Comparison of ENCODE assay signal across 8 cellular contexts in the genomic region with DNA sequence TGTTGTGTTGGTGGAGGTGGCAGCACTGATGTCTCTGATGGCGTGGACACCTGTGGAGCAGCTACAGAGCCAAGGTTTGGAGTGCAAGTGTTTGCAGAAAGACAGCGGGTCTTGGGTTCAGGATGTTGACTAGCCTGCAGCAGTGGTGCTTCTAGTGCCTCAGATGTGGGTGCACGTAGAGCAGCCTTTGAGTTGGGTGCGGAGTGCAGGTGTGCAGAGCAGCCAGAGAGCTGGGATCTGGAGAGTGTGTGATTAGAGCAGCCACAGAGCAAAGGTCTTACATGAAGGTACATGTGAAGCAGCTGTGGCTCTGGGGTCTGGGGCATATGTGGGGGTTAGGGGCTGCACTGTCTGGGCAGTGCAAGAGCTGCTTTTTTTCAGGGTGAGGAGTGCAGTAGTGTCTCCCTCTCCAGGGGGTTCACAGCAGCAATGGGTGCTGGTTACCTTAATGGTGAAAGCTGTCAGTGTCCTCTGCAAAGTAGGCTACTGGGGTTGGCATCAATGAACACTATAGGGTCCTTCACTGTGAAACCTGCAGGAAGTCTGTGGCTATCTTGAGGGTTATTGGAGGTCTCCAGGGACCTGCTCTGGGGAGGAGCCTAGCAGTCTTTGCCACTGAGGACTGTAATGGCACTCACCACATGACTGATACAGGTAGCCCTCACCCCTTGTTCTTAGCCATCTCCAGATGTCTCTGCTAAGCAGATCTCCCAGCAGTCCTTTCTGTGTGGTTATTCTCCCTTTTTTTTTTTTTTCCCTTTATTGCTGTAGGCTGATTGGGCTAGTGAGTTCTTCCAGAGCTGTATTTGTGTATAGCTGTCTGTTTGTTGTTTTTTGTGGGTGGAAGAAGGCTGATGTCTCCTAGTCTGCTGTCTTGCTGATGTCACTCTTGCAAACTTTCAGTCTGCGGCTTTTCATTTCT. TPM values are rescaled to one million over a fixed set of nuclear protein-coding genes. Genes with fewer than 3 reads are reported as not detected.
DNase-seq lines count a peak whose midpoint lies in the region; ATAC-seq and TF ChIP-seq lines count a peak whose summit lies in the region.
"Had no signal": no experiment of that assay in that cellular context is flagged by ENCODE, and none has a peak within 500 bp of the region (broad histone marks: within the 10 kb centered on the region; RNA-seq: fewer than 3 reads in every experiment).

No MANE protein-coding gene starts in this region.

- ATAC-seq in GM19351 (IDR thresholded peaks at IDR 0.05; ENCODE audit: unreplicated experiment) (peak; percentile 75), HG03045 (IDR thresholded peaks at IDR 0.05; ENCODE audit: unreplicated experiment) (peak; percentile 55), natural killer cell (peak; percentile 31 to 56 (median 50))

- H3K27me3 Mint-ChIP-seq in activated CD4-positive, alpha-beta T cell treated with anti-CD3 and anti-CD28 coated beads, Interleukin-2, amount 10 ng/mL, durations not matched to agents 24 days and 14 days, result no peaks in the 10 kb centered on the region
- no peaks in the 10 kb centered on the region for H3K27me3 Mint-ChIP-seq in natural killer cell (ENCODE audit: low read depth in 2 of 2)

- peaks cover 36% of the 10 kb centered on the region for H3K4me1 Mint-ChIP-seq in activated CD4-positive, alpha-beta T cell treated with anti-CD3 and anti-CD28 coated beads, Interleukin-2, amount 10 ng/mL, durations not matched to agents 24 days and 14 days
- peaks cover 38 to 48% of the 10 kb centered on the region in 2 donors for H3K4me1 Mint-ChIP-seq in natural killer cell

- peak overlapping the region; percentile 73 for H3K27ac Mint-ChIP-seq in activated CD4-positive, alpha-beta T cell treated with anti-CD3 and anti-CD28 coated beads, Interleukin-2, amount 10 ng/mL, durations not matched to agents 24 days and 14 days
- peak overlapping the region; percentile 30 to 59 for H3K27ac Mint-ChIP-seq in natural killer cell

- DNase-seq in activated CD4-positive, alpha-beta T cell treated with anti-CD3 and anti-CD28 coated beads, Interleukin-2, amount 10 ng/mL, durations not matched to agents 24 days and 14 days, result peak; percentile 82
- DNase-seq in natural killer cell (no peak), RPMI8226 (no peak), SK-N-DZ (ENCODE audit: low spot score) (no peak), DMS53 (lab: John Stamatoyannopoulos, UW) (no peak)
- DNase-seq: amniotic stem cell had no signal

- intact Hi-C loops in activated CD4-positive, alpha-beta T cell treated with anti-CD3 and anti-CD28 coated beads, Interleukin-2, amount 10 ng/mL, durations not matched to agents 24 days and 14 days (cut with micrococcal nuclease), result loop anchor here (2.0 kb wide), 1 partner anchor 15 kb away; a partner anchor contains a TSS
- intact Hi-C loops in natural killer cell (cut with micrococcal nuclease), result no loop called here

- TF ChIP-seq CTCF in natural killer cell (IDR thresholded peaks at IDR 0.05), result no peak

- no peaks in the 10 kb centered on the region for H3K9me3 Mint-ChIP-seq in activated CD4-positive, alpha-beta T cell treated with anti-CD3 and anti-CD28 coated beads, Interleukin-2, amount 10 ng/mL, durations not matched to agents 24 days and 14 days
- no peaks in the 10 kb centered on the region for H3K9me3 Mint-ChIP-seq in natural killer cell

- peak overlapping the region; percentile 70 for H3K4me3 Mint-ChIP-seq in activated CD4-positive, alpha-beta T cell treated with anti-CD3 and anti-CD28 coated beads, Interleukin-2, amount 10 ng/mL, durations not matched to agents 24 days and 14 days
- peak overlapping the region; percentile 45 for H3K4me3 Mint-ChIP-seq in natural killer cell

- H3K36me3 Mint-ChIP-seq in activated CD4-positive, alpha-beta T cell treated with anti-CD3 and anti-CD28 coated beads, Interleukin-2, amount 10 ng/mL, durations not matched to agents 24 days and 14 days (ENCODE audit: low read depth), result peaks cover 76% of the 10 kb centered on the region
- H3K36me3 Mint-ChIP-seq in natural killer cell, result peaks cover 32% of the 10 kb centered on the region

RNA-seq across cellular contexts. Expression of a gene that starts 14.3 kb away (rescaled TPM):
- total RNA-seq in activated CD4-positive, alpha-beta T cell treated with anti-CD3 and anti-CD28 coated beads, Interleukin-2, amount 10 ng/mL, durations not matched to agents 24 days and 14 days, result 27.8 and 30.8 TPM in 2 replicates
- total RNA-seq in natural killer cell, result 100 to 1,000 TPM in 2 of 3 donors, 10 to 100 TPM in 1; 92.2 to 146 (median 111) TPM
- polyA plus RNA-seq in SK-N-DZ (2014; cell fraction: cytosol; rRNA removed), result 12.5 and 22.3 TPM in 2 replicates
- 11.2 and 11.9 TPM in 2 replicates for polyA plus RNA-seq in SK-N-DZ (2014; cell fraction: nucleus; rRNA removed)

RNA-seq across cellular contexts. Expression of a gene that starts 44.1 kb away (rescaled TPM):
- 100 and 102 TPM in 2 replicates for total RNA-seq in activated CD4-positive, alpha-beta T cell treated with anti-CD3 and anti-CD28 coated beads, Interleukin-2, amount 10 ng/mL, durations not matched to agents 24 days and 14 days
- 10 to 100 TPM; 14.2 to 92.3 (median 20.1) TPM for total RNA-seq in natural killer cell
- polyA plus RNA-seq in SK-N-DZ (2014; cell fraction: cytosol; rRNA removed), result not detected in 2 replicates
- not detected in 2 replicates for polyA plus RNA-seq in SK-N-DZ (2014; cell fraction: nucleus; rRNA removed)
